Comparison of ENCODE assay signal across 8 cellular contexts in genomic region chr3:107241217-107241616, GRCh38.
DNase-seq lines count a peak whose midpoint lies in the region; ATAC-seq, FAIRE-seq and TF ChIP-seq lines count a peak whose summit lies in the region.

No MANE protein-coding gene starts in this region.

- DNase-seq in A549 (ENCODE audit: low read depth in 1 of 2, low spot score in 1 of 2) (peak; percentile 42 to 49), OCI-M1 (lab: John Stamatoyannopoulos, UW) (peak; percentile 66), cerebellar cortex (ENCODE audit: low spot score) (peak; percentile 29), left kidney (ENCODE audit: low read depth, low spot score) (peak; percentile 64), substantia nigra (lab: John Stamatoyannopoulos, UW) (peak in 7 of 49 donors; percentile 9 to 33 (median 19)), NCI-H1436 treated with DMSO at 0.1 percent for 48 hours (lab: John Stamatoyannopoulos, UW) (no peak)

- 1% methylated on average over 7 of the region's 7 CpGs for WGBS in A549 (ENCODE audit: missing lambda C conversion rate)

- ATAC-seq in A549 (peak; percentile 81 to 82), HG02852 (IDR thresholded peaks at IDR 0.05; ENCODE audit: unreplicated experiment) (peak; percentile 28)

- peak overlapping the region; percentile 58 for H3K4me3 ChIP-seq in A549
- peak overlapping the region; percentile 62 for H3K4me3 ChIP-seq in GM08714 (ENCODE audit: low read length)

- TF ChIP-seq POLR2A in A549 (IDR thresholded peaks at IDR 0.05; ENCODE audit: low read length): no peak

- FAIRE-seq in A549 (lab: Jason Lieb, UNC): no peak

- no peaks in the 10 kb centered on the region for H3K9me3 ChIP-seq in A549

- peaks cover 12% of the 10 kb centered on the region; the same call in 2 of the 3 replicates for H3K4me1 ChIP-seq in A549

- TF ChIP-seq RAD21 in A549 (conservative IDR thresholded peaks at IDR 0.05 in 1 of 2, IDR thresholded peaks at IDR 0.05 in 1 of 2): no peak

- CTCF ChIA-PET in A549 (lab: Yijun Ruan, JAX): interaction anchor here (0.6 to 1.0 kb wide), 4 partner anchors 31 to 313 kb away, joined by 3 to 4 read pairs (median 3); no protein-coding TSS in a partner anchor

- POLR2A ChIA-PET in A549 (lab: Yijun Ruan, JAX): interaction anchor here (1.5 kb wide), 1 partner anchor 33 kb away, joined by 5 read pairs; no protein-coding TSS in a partner anchor

- peak overlapping the region; percentile 69 to 84 for H3K27ac ChIP-seq in A549
- H3K27ac ChIP-seq in substantia nigra (ENCODE audit: low read depth, low read length, poor library complexity, severe bottlenecking): peak overlapping the region; percentile 94

- peak overlapping the region; percentile 83 for H3K4me2 ChIP-seq in A549

- no peak for TF ChIP-seq CTCF in A549 (IDR thresholded peaks at IDR 0.05)

- TF ChIP-seq EP300 in A549 (IDR thresholded peaks at IDR 0.05): no peak

TF ChIP-seq in A549, 52 proteins besides CTCF, POLR2A, EP300 and RAD21:
- TF ChIP-seq ZSCAN20 (CRISPR knock-in tag; IDR thresholded peaks at IDR 0.05) (no peak), USF2 (IDR thresholded peaks at IDR 0.05) (no peak), MYC (IDR thresholded peaks at IDR 0.05; ENCODE audit: borderline replicate concordance, low read length) (no peak), SMC3 (IDR thresholded peaks at IDR 0.05) (no peak), FOSB (CRISPR knock-in tag; IDR thresholded peaks at IDR 0.05) (no peak), MAFK (IDR thresholded peaks at IDR 0.05; ENCODE audit: partially characterized antibody) (no peak), MAZ (IDR thresholded peaks at IDR 0.05; ENCODE audit: borderline replicate concordance, low read depth, low read length) (no peak), KDM5A (IDR thresholded peaks at IDR 0.05) (no peak), CBX2 (IDR thresholded peaks at IDR 0.05; ENCODE audit: borderline replicate concordance, low read depth) (no peak), FOSL2 (IDR thresholded peaks at IDR 0.05) (no peak), FOSL2 (CRISPR knock-in tag; IDR thresholded peaks at IDR 0.05) (no peak), HOXA7 (CRISPR knock-in tag; IDR thresholded peaks at IDR 0.05) (no peak), ESRRA (IDR thresholded peaks at IDR 0.05; ENCODE audit: borderline replicate concordance, low read length) (no peak)
